1 cellular context compared by ENCODE assay signal in the genomic region with DNA sequence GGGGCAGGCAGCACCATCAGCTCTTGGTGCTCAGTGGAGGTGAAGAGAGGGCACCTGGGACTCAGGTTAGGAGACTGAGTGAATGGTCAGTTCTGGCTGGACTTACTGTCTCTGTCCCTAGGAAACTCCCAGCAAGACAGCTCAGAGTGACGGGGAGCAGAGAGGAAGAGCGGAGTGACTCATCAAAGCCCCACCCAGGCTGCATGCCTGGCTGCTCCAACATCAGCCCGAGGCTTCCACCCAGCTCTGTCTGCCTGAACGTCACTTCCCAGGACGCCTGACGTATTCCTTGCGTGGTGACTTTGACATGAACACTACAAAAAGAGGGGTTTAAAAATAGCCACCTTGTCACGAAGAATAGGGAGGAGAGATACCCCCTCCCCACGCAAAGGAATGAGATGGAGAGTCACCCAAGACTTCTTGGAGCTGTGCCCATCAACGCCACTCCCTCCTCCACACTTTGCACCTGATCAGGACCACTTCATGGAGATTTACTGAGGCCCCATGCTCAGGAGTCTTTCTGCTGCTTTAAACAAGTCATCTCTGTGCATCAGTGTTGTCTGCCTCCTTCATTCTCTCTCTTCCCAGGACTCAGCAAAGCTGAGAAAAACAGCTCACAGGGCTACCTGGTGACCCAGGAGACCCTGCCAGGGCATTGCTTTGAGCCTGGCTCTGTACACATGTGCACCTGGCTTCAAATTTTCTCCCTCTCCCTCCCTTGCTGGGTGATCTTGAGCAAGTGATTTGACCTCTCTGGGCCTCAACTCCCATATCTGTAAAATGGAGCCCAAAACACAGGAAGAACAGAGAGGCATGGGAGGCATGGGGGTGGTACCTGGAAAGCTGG.
TF ChIP-seq lines count a peak whose summit lies in the region.

No MANE protein-coding gene starts in this region.

TF ChIP-seq in K562, 482 proteins besides CTCF, POLR2A, EP300 and RAD21 (continued from another document and continues in another):
- TF ChIP-seq, protein P1, sequence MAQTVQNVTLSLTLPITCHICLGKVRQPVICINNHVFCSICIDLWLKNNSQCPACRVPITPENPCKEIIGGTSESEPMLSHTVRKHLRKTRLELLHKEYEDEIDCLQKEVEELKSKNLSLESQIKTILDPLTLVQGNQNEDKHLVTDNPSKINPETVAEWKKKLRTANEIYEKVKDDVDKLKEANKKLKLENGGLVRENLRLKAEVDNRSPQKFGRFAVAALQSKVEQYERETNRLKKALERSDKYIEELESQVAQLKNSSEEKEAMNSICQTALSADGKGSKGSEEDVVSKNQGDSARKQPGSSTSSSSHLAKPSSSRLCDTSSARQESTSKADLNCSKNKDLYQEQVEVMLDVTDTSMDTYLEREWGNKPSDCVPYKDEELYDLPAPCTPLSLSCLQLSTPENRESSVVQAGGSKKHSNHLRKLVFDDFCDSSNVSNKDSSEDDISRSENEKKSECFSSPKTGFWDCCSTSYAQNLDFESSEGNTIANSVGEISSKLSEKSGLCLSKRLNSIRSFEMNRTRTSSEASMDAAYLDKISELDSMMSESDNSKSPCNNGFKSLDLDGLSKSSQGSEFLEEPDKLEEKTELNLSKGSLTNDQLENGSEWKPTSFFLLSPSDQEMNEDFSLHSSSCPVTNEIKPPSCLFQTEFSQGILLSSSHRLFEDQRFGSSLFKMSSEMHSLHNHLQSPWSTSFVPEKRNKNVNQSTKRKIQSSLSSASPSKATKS (CRISPR knock-in tag; IDR thresholded peaks at IDR 0.05): no peak
- TF ChIP-seq ETS2 (tag; IDR thresholded peaks at IDR 0.05; ENCODE audit: borderline replicate concordance, poor library complexity, severe bottlenecking) (no peak), FOSL1 (tag; conservative IDR thresholded peaks at IDR 0.05) (peak; percentile 94), SMAD1 (IDR thresholded peaks at IDR 0.05; ENCODE audit: low read depth, low read length, partially characterized antibody) (no peak), ZNF507 (tag; conservative IDR thresholded peaks at IDR 0.05) (no peak), ZFX (CRISPR knock-in tag; IDR thresholded peaks at IDR 0.05) (no peak), CREB1 (IDR thresholded peaks at IDR 0.05) (peak; percentile 83), CREB1 (CRISPR knock-in tag; IDR thresholded peaks at IDR 0.05) (peak; percentile 43; the same call in 1 of the 2 replicates), MAFK (IDR thresholded peaks at IDR 0.05; ENCODE audit: low read length) (0 out of 2 replicates have a peak, but pooled peaks have one; percentile 14), RBM14 (IDR thresholded peaks at IDR 0.05; ENCODE audit: borderline replicate concordance, insufficient read depth, low read depth, low read length) (no peak), PHF8 (IDR thresholded peaks at IDR 0.05; ENCODE audit: borderline replicate concordance, low read length) (peak; percentile 32; the same call in 1 of the 2 replicates), ZNF780A (CRISPR knock-in tag; IDR thresholded peaks at IDR 0.05) (no peak), FOXJ2 (tag; IDR thresholded peaks at IDR 0.05) (no peak), ZBED1 (IDR thresholded peaks at IDR 0.05) (no peak), ZBTB8A (IDR thresholded peaks at IDR 0.05; ENCODE audit: partially characterized antibody) (no peak), ZNF668 (CRISPR knock-in tag; IDR thresholded peaks at IDR 0.05) (no peak), MTA2 (IDR thresholded peaks at IDR 0.05; ENCODE audit: low read depth) (no peak), SIRT6 (IDR thresholded peaks at IDR 0.05; ENCODE audit: low read depth, low read length) (no peak), ATF1 (CRISPR knock-in tag; IDR thresholded peaks at IDR 0.05) (no peak), ATF1 (tag; IDR thresholded peaks at IDR 0.05) (peak; percentile 91), KDM4B (IDR thresholded peaks at IDR 0.05; ENCODE audit: borderline replicate concordance in 2 of 2, low read depth in 1 of 2) (no peak), OTX1 (CRISPR knock-in tag; IDR thresholded peaks at IDR 0.05) (no peak), HDAC1 (IDR thresholded peaks at IDR 0.05) (no peak), ZNF3 (CRISPR knock-in tag; IDR thresholded peaks at IDR 0.05) (no peak), CBFB (CRISPR knock-in tag; IDR thresholded peaks at IDR 0.05) (no peak), LCOR (CRISPR knock-in tag; IDR thresholded peaks at IDR 0.05) (no peak), ZNF282 (CRISPR knock-in tag; IDR thresholded peaks at IDR 0.05) (no peak), TEAD4 (IDR thresholded peaks at IDR 0.05; ENCODE audit: low read length) (no peak), TEAD4 (CRISPR knock-in tag; IDR thresholded peaks at IDR 0.05; ENCODE audit: borderline replicate concordance) (no peak), RFX7 (CRISPR knock-in tag; IDR thresholded peaks at IDR 0.05) (no peak), ARNT (IDR thresholded peaks at IDR 0.05) (no peak), HLTF (IDR thresholded peaks at IDR 0.05) (no peak), ZEB2 (IDR thresholded peaks at IDR 0.05) (no peak), MAZ (CRISPR knock-in tag; conservative IDR thresholded peaks at IDR 0.05 in 1 of 2, IDR thresholded peaks at IDR 0.05 in 1 of 2) (peak; percentile 29 to 53; a peak in 1 of 4 replicates), ZNF124 (CRISPR knock-in tag; IDR thresholded peaks at IDR 0.05) (no peak), FOXA1 (IDR thresholded peaks at IDR 0.05; ENCODE audit: borderline replicate concordance) (no peak), ZKSCAN1 (IDR thresholded peaks at IDR 0.05; ENCODE audit: low read depth, low read length) (no peak), PCBP1 (IDR thresholded peaks at IDR 0.05; ENCODE audit: low read depth, low read length, poor library complexity, severe bottlenecking) (no peak), SIN3B (IDR thresholded peaks at IDR 0.05; ENCODE audit: low read depth) (no peak), SMAD4 (CRISPR knock-in tag; conservative IDR thresholded peaks at IDR 0.05) (peak; percentile 55; the same call in 1 of the 2 replicates), ZNF239 (CRISPR knock-in tag; IDR thresholded peaks at IDR 0.05) (no peak), ZNF586 (CRISPR knock-in tag; conservative IDR thresholded peaks at IDR 0.05) (no peak), ZNF311 (CRISPR knock-in tag; IDR thresholded peaks at IDR 0.05) (no peak)
- TF ChIP-seq, protein P2, sequence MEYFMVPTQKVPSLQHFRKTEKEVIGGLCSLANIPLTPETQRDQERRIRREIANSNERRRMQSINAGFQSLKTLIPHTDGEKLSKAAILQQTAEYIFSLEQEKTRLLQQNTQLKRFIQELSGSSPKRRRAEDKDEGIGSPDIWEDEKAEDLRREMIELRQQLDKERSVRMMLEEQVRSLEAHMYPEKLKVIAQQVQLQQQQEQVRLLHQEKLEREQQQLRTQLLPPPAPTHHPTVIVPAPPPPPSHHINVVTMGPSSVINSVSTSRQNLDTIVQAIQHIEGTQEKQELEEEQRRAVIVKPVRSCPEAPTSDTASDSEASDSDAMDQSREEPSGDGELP (CRISPR knock-in tag; IDR thresholded peaks at IDR 0.05; ENCODE audit: borderline replicate concordance): no peak; the same call in 1 of the 2 replicates
- TF ChIP-seq, protein P3, sequence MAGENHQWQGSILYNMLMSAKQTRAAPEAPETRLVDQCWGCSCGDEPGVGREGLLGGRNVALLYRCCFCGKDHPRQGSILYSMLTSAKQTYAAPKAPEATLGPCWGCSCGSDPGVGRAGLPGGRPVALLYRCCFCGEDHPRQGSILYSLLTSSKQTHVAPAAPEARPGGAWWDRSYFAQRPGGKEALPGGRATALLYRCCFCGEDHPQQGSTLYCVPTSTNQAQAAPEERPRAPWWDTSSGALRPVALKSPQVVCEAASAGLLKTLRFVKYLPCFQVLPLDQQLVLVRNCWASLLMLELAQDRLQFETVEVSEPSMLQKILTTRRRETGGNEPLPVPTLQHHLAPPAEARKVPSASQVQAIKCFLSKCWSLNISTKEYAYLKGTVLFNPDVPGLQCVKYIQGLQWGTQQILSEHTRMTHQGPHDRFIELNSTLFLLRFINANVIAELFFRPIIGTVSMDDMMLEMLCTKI (IDR thresholded peaks at IDR 0.05; ENCODE audit: partially characterized antibody): no peak
- TF ChIP-seq, protein P4, sequence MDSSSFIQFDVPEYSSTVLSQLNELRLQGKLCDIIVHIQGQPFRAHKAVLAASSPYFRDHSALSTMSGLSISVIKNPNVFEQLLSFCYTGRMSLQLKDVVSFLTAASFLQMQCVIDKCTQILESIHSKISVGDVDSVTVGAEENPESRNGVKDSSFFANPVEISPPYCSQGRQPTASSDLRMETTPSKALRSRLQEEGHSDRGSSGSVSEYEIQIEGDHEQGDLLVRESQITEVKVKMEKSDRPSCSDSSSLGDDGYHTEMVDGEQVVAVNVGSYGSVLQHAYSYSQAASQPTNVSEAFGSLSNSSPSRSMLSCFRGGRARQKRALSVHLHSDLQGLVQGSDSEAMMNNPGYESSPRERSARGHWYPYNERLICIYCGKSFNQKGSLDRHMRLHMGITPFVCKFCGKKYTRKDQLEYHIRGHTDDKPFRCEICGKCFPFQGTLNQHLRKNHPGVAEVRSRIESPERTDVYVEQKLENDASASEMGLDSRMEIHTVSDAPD (CRISPR knock-in tag; IDR thresholded peaks at IDR 0.05): no peak
- TF ChIP-seq, protein P5, sequence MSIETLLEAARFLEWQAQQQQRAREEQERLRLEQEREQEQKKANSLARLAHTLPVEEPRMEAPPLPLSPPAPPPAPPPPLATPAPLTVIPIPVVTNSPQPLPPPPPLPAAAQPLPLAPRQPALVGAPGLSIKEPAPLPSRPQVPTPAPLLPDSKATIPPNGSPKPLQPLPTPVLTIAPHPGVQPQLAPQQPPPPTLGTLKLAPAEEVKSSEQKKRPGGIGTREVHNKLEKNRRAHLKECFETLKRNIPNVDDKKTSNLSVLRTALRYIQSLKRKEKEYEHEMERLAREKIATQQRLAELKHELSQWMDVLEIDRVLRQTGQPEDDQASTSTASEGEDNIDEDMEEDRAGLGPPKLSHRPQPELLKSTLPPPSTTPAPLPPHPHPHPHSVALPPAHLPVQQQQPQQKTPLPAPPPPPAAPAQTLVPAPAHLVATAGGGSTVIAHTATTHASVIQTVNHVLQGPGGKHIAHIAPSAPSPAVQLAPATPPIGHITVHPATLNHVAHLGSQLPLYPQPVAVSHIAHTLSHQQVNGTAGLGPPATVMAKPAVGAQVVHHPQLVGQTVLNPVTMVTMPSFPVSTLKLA (conservative IDR thresholded peaks at IDR 0.05): peak in 1 of 2 experiments; percentile 42; a peak in 1 of 4 replicates
- TF ChIP-seq, protein P6, sequence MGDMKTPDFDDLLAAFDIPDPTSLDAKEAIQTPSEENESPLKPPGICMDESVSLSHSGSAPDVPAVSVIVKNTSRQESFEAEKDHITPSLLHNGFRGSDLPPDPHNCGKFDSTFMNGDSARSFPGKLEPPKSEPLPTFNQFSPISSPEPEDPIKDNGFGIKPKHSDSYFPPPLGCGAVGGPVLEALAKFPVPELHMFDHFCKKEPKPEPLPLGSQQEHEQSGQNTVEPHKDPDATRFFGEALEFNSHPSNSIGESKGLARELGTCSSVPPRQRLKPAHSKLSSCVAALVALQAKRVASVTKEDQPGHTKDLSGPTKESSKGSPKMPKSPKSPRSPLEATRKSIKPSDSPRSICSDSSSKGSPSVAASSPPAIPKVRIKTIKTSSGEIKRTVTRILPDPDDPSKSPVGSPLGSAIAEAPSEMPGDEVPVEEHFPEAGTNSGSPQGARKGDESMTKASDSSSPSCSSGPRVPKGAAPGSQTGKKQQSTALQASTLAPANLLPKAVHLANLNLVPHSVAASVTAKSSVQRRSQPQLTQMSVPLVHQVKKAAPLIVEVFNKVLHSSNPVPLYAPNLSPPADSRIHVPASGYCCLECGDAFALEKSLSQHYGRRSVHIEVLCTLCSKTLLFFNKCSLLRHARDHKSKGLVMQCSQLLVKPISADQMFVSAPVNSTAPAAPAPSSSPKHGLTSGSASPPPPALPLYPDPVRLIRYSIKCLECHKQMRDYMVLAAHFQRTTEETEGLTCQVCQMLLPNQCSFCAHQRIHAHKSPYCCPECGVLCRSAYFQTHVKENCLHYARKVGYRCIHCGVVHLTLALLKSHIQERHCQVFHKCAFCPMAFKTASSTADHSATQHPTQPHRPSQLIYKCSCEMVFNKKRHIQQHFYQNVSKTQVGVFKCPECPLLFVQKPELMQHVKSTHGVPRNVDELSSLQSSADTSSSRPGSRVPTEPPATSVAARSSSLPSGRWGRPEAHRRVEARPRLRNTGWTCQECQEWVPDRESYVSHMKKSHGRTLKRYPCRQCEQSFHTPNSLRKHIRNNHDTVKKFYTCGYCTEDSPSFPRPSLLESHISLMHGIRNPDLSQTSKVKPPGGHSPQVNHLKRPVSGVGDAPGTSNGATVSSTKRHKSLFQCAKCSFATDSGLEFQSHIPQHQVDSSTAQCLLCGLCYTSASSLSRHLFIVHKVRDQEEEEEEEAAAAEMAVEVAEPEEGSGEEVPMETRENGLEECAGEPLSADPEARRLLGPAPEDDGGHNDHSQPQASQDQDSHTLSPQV (IDR thresholded peaks at IDR 0.05): peak; percentile 54; the same call in 1 of the 2 replicates
- TF ChIP-seq, protein P7, sequence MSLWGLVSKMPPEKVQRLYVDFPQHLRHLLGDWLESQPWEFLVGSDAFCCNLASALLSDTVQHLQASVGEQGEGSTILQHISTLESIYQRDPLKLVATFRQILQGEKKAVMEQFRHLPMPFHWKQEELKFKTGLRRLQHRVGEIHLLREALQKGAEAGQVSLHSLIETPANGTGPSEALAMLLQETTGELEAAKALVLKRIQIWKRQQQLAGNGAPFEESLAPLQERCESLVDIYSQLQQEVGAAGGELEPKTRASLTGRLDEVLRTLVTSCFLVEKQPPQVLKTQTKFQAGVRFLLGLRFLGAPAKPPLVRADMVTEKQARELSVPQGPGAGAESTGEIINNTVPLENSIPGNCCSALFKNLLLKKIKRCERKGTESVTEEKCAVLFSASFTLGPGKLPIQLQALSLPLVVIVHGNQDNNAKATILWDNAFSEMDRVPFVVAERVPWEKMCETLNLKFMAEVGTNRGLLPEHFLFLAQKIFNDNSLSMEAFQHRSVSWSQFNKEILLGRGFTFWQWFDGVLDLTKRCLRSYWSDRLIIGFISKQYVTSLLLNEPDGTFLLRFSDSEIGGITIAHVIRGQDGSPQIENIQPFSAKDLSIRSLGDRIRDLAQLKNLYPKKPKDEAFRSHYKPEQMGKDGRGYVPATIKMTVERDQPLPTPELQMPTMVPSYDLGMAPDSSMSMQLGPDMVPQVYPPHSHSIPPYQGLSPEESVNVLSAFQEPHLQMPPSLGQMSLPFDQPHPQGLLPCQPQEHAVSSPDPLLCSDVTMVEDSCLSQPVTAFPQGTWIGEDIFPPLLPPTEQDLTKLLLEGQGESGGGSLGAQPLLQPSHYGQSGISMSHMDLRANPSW (CRISPR knock-in tag; IDR thresholded peaks at IDR 0.05): no peak
- TF ChIP-seq, protein P8, sequence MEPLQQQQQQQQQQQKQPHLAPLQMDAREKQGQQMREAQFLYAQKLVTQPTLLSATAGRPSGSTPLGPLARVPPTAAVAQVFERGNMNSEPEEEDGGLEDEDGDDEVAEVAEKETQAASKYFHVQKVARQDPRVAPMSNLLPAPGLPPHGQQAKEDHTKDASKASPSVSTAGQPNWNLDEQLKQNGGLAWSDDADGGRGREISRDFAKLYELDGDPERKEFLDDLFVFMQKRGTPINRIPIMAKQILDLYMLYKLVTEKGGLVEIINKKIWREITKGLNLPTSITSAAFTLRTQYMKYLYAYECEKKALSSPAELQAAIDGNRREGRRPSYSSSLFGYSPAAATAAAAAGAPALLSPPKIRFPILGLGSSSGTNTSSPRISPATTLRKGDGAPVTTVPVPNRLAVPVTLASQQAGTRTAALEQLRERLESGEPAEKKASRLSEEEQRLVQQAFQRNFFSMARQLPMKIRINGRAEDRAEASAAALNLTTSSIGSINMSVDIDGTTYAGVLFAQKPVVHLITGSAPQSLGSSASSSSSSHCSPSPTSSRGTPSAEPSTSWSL (CRISPR knock-in tag; IDR thresholded peaks at IDR 0.05; ENCODE audit: borderline replicate concordance): no peak
